Comparison of ENCODE assay signal across 20 cellular contexts in the genomic region with DNA sequence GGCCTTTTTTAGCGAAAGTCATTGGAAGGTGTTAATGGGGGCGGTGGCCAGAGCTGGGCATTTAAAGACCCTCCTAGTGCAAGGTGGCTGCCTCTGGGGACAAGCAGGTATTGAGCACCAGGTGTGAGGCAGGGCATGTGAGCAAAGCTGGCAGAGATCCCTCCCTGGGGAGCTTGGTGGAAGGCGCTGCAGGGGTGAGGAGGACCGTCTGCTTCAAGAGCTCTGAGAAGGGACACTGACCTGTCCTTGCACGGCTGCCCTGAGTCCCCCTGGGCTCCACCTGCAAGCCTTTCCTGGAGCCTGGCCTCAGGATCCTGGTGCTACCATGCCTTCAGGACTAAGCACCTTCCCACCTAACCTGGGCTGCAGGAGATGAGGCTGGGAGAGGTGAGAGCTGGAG.
DNase-seq lines count a peak whose midpoint lies in the region; ATAC-seq and TF ChIP-seq lines count a peak whose summit lies in the region.
"Had no signal": no experiment of that assay in that cellular context is flagged by ENCODE, and none has a peak within 500 bp of the region (broad histone marks: within the 10 kb centered on the region; RNA-seq: fewer than 3 reads in every experiment).

No MANE protein-coding gene starts in this region.

- no peak for TF ChIP-seq CTCF in BE2C (IDR thresholded peaks at IDR 0.05; ENCODE audit: low read depth, low read length)
- no peak for TF ChIP-seq CTCF in foreskin keratinocyte (conservative IDR thresholded peaks at IDR 0.05)

- H4K8ac ChIP-seq in mesendoderm (ENCODE audit: low read depth, low read length) = no peak overlapping the region

- H4K20me1 ChIP-seq in BLaER1 treated with 17β-estradiol and CSF1 and Interleukin-3, amounts not matched to agents 10 nM and 100 nM = peaks cover 0 to 15% (median 4%) of the 10 kb centered on the region in 11 experiments; a peak in 8 of 22 replicates

- no peak overlapping the region for H3K4me3 ChIP-seq in BE2C (ENCODE audit: low read depth, low read length)
- H3K4me3 ChIP-seq in BLaER1 treated with 17β-estradiol and CSF1 and Interleukin-3, amounts not matched to agents 10 nM and 100 nM = no peak overlapping the region
- H3K4me3 ChIP-seq in mesendoderm (ENCODE audit: low read length) = no peak overlapping the region
- H3K4me3 ChIP-seq: SJCRH30 had no signal

- H3K27me3 ChIP-seq in BE2C (no peaks in the 10 kb centered on the region), mesendoderm (ENCODE audit: insufficient read depth, low read length, poor library complexity) (no peaks in the 10 kb centered on the region), foreskin keratinocyte (peaks cover 24% of the 10 kb centered on the region)
- peaks cover 0 to 18% (median 0%) of the 10 kb centered on the region in 11 experiments; a peak in 6 of 22 replicates for H3K27me3 ChIP-seq in BLaER1 treated with 17β-estradiol and CSF1 and Interleukin-3, amounts not matched to agents 10 nM and 100 nM
- H3K27me3 ChIP-seq: SJCRH30 had no signal

- no peak overlapping the region for H3K18ac ChIP-seq in mesendoderm (ENCODE audit: low read length)

- peak; percentile 8 for DNase-seq in BE2C
- DNase-seq in NCI-H2171 treated with DMSO at 0.1 percent for 48 hours (lab: John Stamatoyannopoulos, UW) = peak; percentile 67
- no peak for DNase-seq in mesendoderm
- DNase-seq in foreskin keratinocyte = no peak
- DNase-seq in C1 segment of cervical spinal cord (lab: John Stamatoyannopoulos, UW) = no peak
- DNase-seq: CD8-positive, alpha-beta T cell; EL; GF-D8; H7; Kasumi-1; NCI-H1417; NCI-H187 treated with DMSO at 0.1 percent for 48 hours; NCI-H226; NCI-H510A treated with DMSO at 0.1 percent for 48 hours; NCI-H774; OCI-M1; SJCRH30; T-cell had no signal

- ATAC-seq in foreskin keratinocyte (no peak), HG02642 (IDR thresholded peaks at IDR 0.05; ENCODE audit: poor library complexity, unreplicated experiment) (no peak)
- ATAC-seq: CD8-positive, alpha-beta T cell; T-cell had no signal

- no peaks in the 10 kb centered on the region for H3K79me2 ChIP-seq in mesendoderm (ENCODE audit: control insufficient read depth, insufficient read depth, low read length)

- H2BK5ac ChIP-seq in mesendoderm (ENCODE audit: low read length) = no peak overlapping the region

- no CpG with 5 or more reads among the region's 5 CpGs for WGBS in mesendoderm (ENCODE audit: extremely low coverage, insufficient coverage, low lambda C conversion rate)

- peaks cover 25% of the 10 kb centered on the region for H3K4me1 ChIP-seq in BE2C
- peaks cover 23 to 85% (median 77%) of the 10 kb centered on the region in 10 experiments for H3K4me1 ChIP-seq in BLaER1 treated with 17β-estradiol and CSF1 and Interleukin-3, amounts not matched to agents 10 nM and 100 nM
- peaks cover 8% of the 10 kb centered on the region for H3K4me1 ChIP-seq in mesendoderm (ENCODE audit: control insufficient read depth, low read depth, low read length)
- H3K4me1 ChIP-seq in foreskin keratinocyte = no peaks in the 10 kb centered on the region
- H3K4me1 ChIP-seq: SJCRH30 had no signal

- no peak overlapping the region for H3K4ac ChIP-seq in mesendoderm (ENCODE audit: low read depth, low read length)

- peaks cover 8% of the 10 kb centered on the region for H3K79me1 ChIP-seq in mesendoderm (ENCODE audit: low read length)

- no peak overlapping the region for H2BK15ac ChIP-seq in mesendoderm (replicated peaks; ENCODE audit: low read depth)

- H3K23ac ChIP-seq in mesendoderm (ENCODE audit: low read length) = no peak overlapping the region

- H3K9me3 ChIP-seq in BE2C = no peaks in the 10 kb centered on the region
- no peaks in the 10 kb centered on the region for H3K9me3 ChIP-seq in BLaER1 treated with 17β-estradiol and CSF1 and Interleukin-3, amounts not matched to agents 10 nM and 100 nM (replicated peaks in 1 of 11)
- H3K9me3 ChIP-seq: SJCRH30 had no signal

- H2BK120ac ChIP-seq in mesendoderm (ENCODE audit: low read depth, low read length) = no peak overlapping the region

- H3K56ac ChIP-seq in mesendoderm (ENCODE audit: low read length) = peak overlapping the region; percentile 25

- peak overlapping the region in 9 of 11 experiments; percentile 65 to 94 (median 80); a peak in 15 of 22 replicates for H3K4me2 ChIP-seq in BLaER1 treated with 17β-estradiol and CSF1 and Interleukin-3, amounts not matched to agents 10 nM and 100 nM
- no peak overlapping the region for H3K4me2 ChIP-seq in mesendoderm (ENCODE audit: low read length)

- no peak overlapping the region for H4K5ac ChIP-seq in mesendoderm (ENCODE audit: low read length)

- H3K27ac ChIP-seq in BLaER1 treated with 17β-estradiol and CSF1 and Interleukin-3, amounts not matched to agents 10 nM and 100 nM = no peak overlapping the region
- no peak overlapping the region for H3K27ac ChIP-seq in mesendoderm (ENCODE audit: low read depth, low read length)
- no peak overlapping the region for H3K27ac ChIP-seq in foreskin keratinocyte
- H3K27ac ChIP-seq: SJCRH30 had no signal

- H3K36me3 ChIP-seq in BE2C (no peaks in the 10 kb centered on the region; the same call in none of the 2 replicates), mesendoderm (ENCODE audit: control insufficient read depth, insufficient read depth, low read length) (no peaks in the 10 kb centered on the region)
- no peaks in the 10 kb centered on the region for H3K36me3 ChIP-seq in BLaER1 treated with 17β-estradiol and CSF1 and Interleukin-3, amounts not matched to agents 10 nM and 100 nM
- H3K36me3 ChIP-seq: SJCRH30 had no signal

- H3K9ac ChIP-seq in BLaER1 treated with 17β-estradiol and CSF1 and Interleukin-3, amounts not matched to agents 10 nM and 100 nM = 0 out of 22 replicates have a peak overlapping the region, but pooled peaks of 1 of the 11 experiments have one; percentile 14
- H3K9ac ChIP-seq in mesendoderm (ENCODE audit: low read length) = no peak overlapping the region

- H2AK5ac ChIP-seq in mesendoderm (ENCODE audit: low read length) = peak overlapping the region; percentile 65

Comparison
In these comparisons a context has a peak if more than half of its experiments do, and no peak if none do; other contexts are left out.
1. DNase-seq: peak in BE2C (single experiment) and NCI-H2171 treated with DMSO at 0.1 percent for 48 hours (single experiment); none in mesendoderm (single experiment), foreskin keratinocyte (0 of 2) and C1 segment of cervical spinal cord (0 of 14).